Comparison of ENCODE assay signal across 25 cellular contexts in genomic region chr11:64100782-64101358, GRCh38.
DNase-seq lines count a peak whose midpoint lies in the region; ATAC-seq and TF ChIP-seq lines count a peak whose summit lies in the region.
"Had no signal": no experiment of that assay in that cellular context is flagged by ENCODE, and none has a peak within 500 bp of the region (broad histone marks: within the 10 kb centered on the region; RNA-seq: fewer than 3 reads in every experiment).

No MANE protein-coding gene starts in this region.

- H3F3A ChIP-seq in neural progenitor cell (ENCODE audit: low read depth): peaks cover 2% of the 10 kb centered on the region

- no peak overlapping the region for H3K4me3 Mint-ChIP-seq in activated CD4-positive, alpha-beta T cell treated with anti-CD3 and anti-CD28 coated beads, Interleukin-2, amount 10 ng/mL, durations not matched to agents 24 days and 14 days
- H3K4me3 Mint-ChIP-seq in neural progenitor cell: peak overlapping the region; percentile 34
- H3K4me3 Mint-ChIP-seq: activated CD8-positive, alpha-beta T cell treated with anti-CD3 and anti-CD28 coated beads, Interleukin-2, amount 10 ng/mL, durations not matched to agents 7 days and 5 days; activated naive CD4-positive, alpha-beta T cell treated with anti-CD3 and anti-CD28 coated beads, Interleukin-2, amount 50 U/mL, for 24 hours; CD8-positive, alpha-beta T cell; H9; naive thymus-derived CD4-positive, alpha-beta T cell; stimulated activated naive B cell treated with anti-CD40 and anti-IgM and Interleukin-4, amounts not matched to agents 10 μg/mL and 1 μg/mL and 100 μg/mL, for 72 hours; T-helper 17 cell had no signal

- H3K9ac ChIP-seq in neural progenitor cell: no peak overlapping the region

- H3K27me3 ChIP-seq in dorsolateral prefrontal cortex (no peaks in the 10 kb centered on the region), neural progenitor cell (peaks cover 19% of the 10 kb centered on the region), vagina (no peaks in the 10 kb centered on the region), upper lobe of left lung (no peaks in the 10 kb centered on the region)
- H3K27me3 ChIP-seq: ascending aorta, gastroesophageal sphincter, MG63, suprapubic skin had no signal

- TF ChIP-seq EP300 in upper lobe of left lung (IDR thresholded peaks at IDR 0.05): no peak

- H3K4me1 ChIP-seq in neural progenitor cell (peaks cover 34% of the 10 kb centered on the region), vagina (peaks cover 29% of the 10 kb centered on the region), upper lobe of left lung (peaks cover 6 to 15% (median 11%) of the 10 kb centered on the region in 4 donors)
- H3K4me1 ChIP-seq: ascending aorta had no signal

- no peaks in the 10 kb centered on the region for H4K20me1 ChIP-seq in neural progenitor cell (ENCODE audit: low read depth)

- H2AFZ ChIP-seq in neural progenitor cell (replicated peaks): no peak overlapping the region

- ATAC-seq in GM19023 (IDR thresholded peaks at IDR 0.05; ENCODE audit: unreplicated experiment) (no peak), upper lobe of left lung (ENCODE audit: low FRiP score in 2 of 2) (no peak)
- ATAC-seq: activated CD8-positive, alpha-beta T cell treated with anti-CD3 and anti-CD28 coated beads, Interleukin-2, amount 10 ng/mL, durations not matched to agents 7 days and 5 days; CD8-positive, alpha-beta T cell; gastroesophageal sphincter; naive thymus-derived CD4-positive, alpha-beta T cell; T-helper 17 cell had no signal

- H3K27ac ChIP-seq in dorsolateral prefrontal cortex (peak overlapping the region in 58 of 59 donors; percentile 32 to 99 (median 88)), neural progenitor cell (no peak overlapping the region), vagina (peak overlapping the region; percentile 62), upper lobe of left lung (no peak overlapping the region)
- H3K27ac ChIP-seq: ascending aorta, suprapubic skin had no signal

- H3K27me3 Mint-ChIP-seq in activated CD4-positive, alpha-beta T cell treated with anti-CD3 and anti-CD28 coated beads, Interleukin-2, amount 10 ng/mL, durations not matched to agents 24 days and 14 days: no peaks in the 10 kb centered on the region
- peaks cover 16% of the 10 kb centered on the region for H3K27me3 Mint-ChIP-seq in neural progenitor cell (ENCODE audit: insufficient read depth, low read depth)
- H3K27me3 Mint-ChIP-seq: activated naive CD4-positive, alpha-beta T cell treated with anti-CD3 and anti-CD28 coated beads, Interleukin-2, amount 50 U/mL, for 24 hours; naive thymus-derived CD4-positive, alpha-beta T cell; stimulated activated naive B cell treated with anti-CD40 and anti-IgM and Interleukin-4, amounts not matched to agents 10 μg/mL and 1 μg/mL and 100 μg/mL, for 72 hours; T-helper 17 cell had no signal

- peak overlapping the region; percentile 36 for H3K27ac Mint-ChIP-seq in activated CD4-positive, alpha-beta T cell treated with anti-CD3 and anti-CD28 coated beads, Interleukin-2, amount 10 ng/mL, durations not matched to agents 24 days and 14 days
- no peak overlapping the region for H3K27ac Mint-ChIP-seq in neural progenitor cell
- H3K27ac Mint-ChIP-seq: activated CD8-positive, alpha-beta T cell treated with anti-CD3 and anti-CD28 coated beads, Interleukin-2, amount 10 ng/mL, durations not matched to agents 7 days and 5 days; activated naive CD4-positive, alpha-beta T cell treated with anti-CD3 and anti-CD28 coated beads, Interleukin-2, amount 50 U/mL, for 24 hours; activated T-helper 2 cell treated with anti-CD3 and anti-CD28 coated beads, Interferon-gamma antibody, Interleukin-2, Interleukin-4, amounts not matched to agents 10 μg/mL and 5 μg/mL and 100 μg/mL, durations not matched to agents 14 hours and 24 hours and 36 hours; CD8-positive, alpha-beta T cell; H9; naive thymus-derived CD4-positive, alpha-beta T cell; stimulated activated naive B cell treated with anti-CD40 and anti-IgM and Interleukin-4, amounts not matched to agents 10 μg/mL and 1 μg/mL and 100 μg/mL, for 72 hours; T-helper 17 cell had no signal

- H3K9me3 Mint-ChIP-seq in activated CD4-positive, alpha-beta T cell treated with anti-CD3 and anti-CD28 coated beads, Interleukin-2, amount 10 ng/mL, durations not matched to agents 24 days and 14 days: no peaks in the 10 kb centered on the region
- no peaks in the 10 kb centered on the region for H3K9me3 Mint-ChIP-seq in neural progenitor cell
- H3K9me3 Mint-ChIP-seq: activated naive CD4-positive, alpha-beta T cell treated with anti-CD3 and anti-CD28 coated beads, Interleukin-2, amount 50 U/mL, for 24 hours; activated T-helper 2 cell treated with anti-CD3 and anti-CD28 coated beads, Interferon-gamma antibody, Interleukin-2, Interleukin-4, amounts not matched to agents 10 μg/mL and 5 μg/mL and 100 μg/mL, durations not matched to agents 14 hours and 24 hours and 36 hours; CD8-positive, alpha-beta T cell; H9; naive thymus-derived CD4-positive, alpha-beta T cell had no signal

- H3K4me2 ChIP-seq in neural progenitor cell: no peak overlapping the region

- H3K4me3 ChIP-seq in dorsolateral prefrontal cortex: peak overlapping the region in 13 of 59 donors; percentile 3 to 32 (median 12)
- no peak overlapping the region for H3K4me3 ChIP-seq in neural progenitor cell
- no peak overlapping the region for H3K4me3 ChIP-seq in vagina
- H3K4me3 ChIP-seq in upper lobe of left lung: no peak overlapping the region
- H3K4me3 ChIP-seq: ascending aorta, gastroesophageal sphincter, MG63, suprapubic skin had no signal

- WGBS in upper lobe of left lung, 2 donors: 91 to 93% methylated on average over 7 of the region's 7 CpGs

- no peak for TF ChIP-seq CTCF in dorsolateral prefrontal cortex (IDR thresholded peaks at IDR 0.05 in 54 of 56, conservative IDR thresholded peaks at IDR 0.05 in 2 of 56; ENCODE audit: low read depth in 1 of 56, partially characterized antibody in 56 of 56)
- no peak for TF ChIP-seq CTCF in neural progenitor cell (IDR thresholded peaks at IDR 0.05)
- TF ChIP-seq CTCF in vagina (IDR thresholded peaks at IDR 0.05): no peak
- TF ChIP-seq CTCF in upper lobe of left lung (IDR thresholded peaks at IDR 0.05): no peak

- intact Hi-C loops in activated CD4-positive, alpha-beta T cell treated with anti-CD3 and anti-CD28 coated beads, Interleukin-2, amount 10 ng/mL, durations not matched to agents 24 days and 14 days (cut with micrococcal nuclease): no loop called here
- intact Hi-C loops in dorsolateral prefrontal cortex (cut with DNase I): loop anchor here (2.0 to 5.0 kb wide), 2 partner anchors 46 to 52 kb away; no protein-coding TSS in a partner anchor
- intact Hi-C loops in vagina (cut with DNase I): no loop called here

- no peaks in the 10 kb centered on the region for H3K36me3 ChIP-seq in neural progenitor cell
- H3K36me3 ChIP-seq in vagina: no peaks in the 10 kb centered on the region
- no peaks in the 10 kb centered on the region for H3K36me3 ChIP-seq in upper lobe of left lung
- H3K36me3 ChIP-seq: ascending aorta, gastroesophageal sphincter, MG63, suprapubic skin had no signal

- H3K79me2 ChIP-seq in neural progenitor cell (ENCODE audit: low read depth): no peaks in the 10 kb centered on the region

- H3K4me1 Mint-ChIP-seq in activated CD4-positive, alpha-beta T cell treated with anti-CD3 and anti-CD28 coated beads, Interleukin-2, amount 10 ng/mL, durations not matched to agents 24 days and 14 days: no peaks in the 10 kb centered on the region
- H3K4me1 Mint-ChIP-seq in neural progenitor cell: peaks cover 54% of the 10 kb centered on the region
- H3K4me1 Mint-ChIP-seq: activated naive CD4-positive, alpha-beta T cell treated with anti-CD3 and anti-CD28 coated beads, Interleukin-2, amount 50 U/mL, for 24 hours had no signal

- no peaks in the 10 kb centered on the region for H3K36me3 Mint-ChIP-seq in activated CD4-positive, alpha-beta T cell treated with anti-CD3 and anti-CD28 coated beads, Interleukin-2, amount 10 ng/mL, durations not matched to agents 24 days and 14 days (ENCODE audit: low read depth)
- H3K36me3 Mint-ChIP-seq in neural progenitor cell: peaks cover 3% of the 10 kb centered on the region
- H3K36me3 Mint-ChIP-seq: activated naive CD4-positive, alpha-beta T cell treated with anti-CD3 and anti-CD28 coated beads, Interleukin-2, amount 50 U/mL, for 24 hours; CD8-positive, alpha-beta T cell; naive thymus-derived CD4-positive, alpha-beta T cell; stimulated activated naive B cell treated with anti-CD40 and anti-IgM and Interleukin-4, amounts not matched to agents 10 μg/mL and 1 μg/mL and 100 μg/mL, for 72 hours had no signal

- DNase-seq in activated CD4-positive, alpha-beta T cell treated with anti-CD3 and anti-CD28 coated beads, Interleukin-2, amount 10 ng/mL, durations not matched to agents 24 days and 14 days: no peak
- no peak for DNase-seq in activated CD4-positive, alpha-beta T cell treated with anti-CD3 and anti-CD28 coated beads for 48 hours
- no peak for DNase-seq in dorsolateral prefrontal cortex
- no peak for DNase-seq in neural progenitor cell (ENCODE audit: low spot score)
- no peak for DNase-seq in vagina (ENCODE audit: extremely low spot score in 2 of 2)
- DNase-seq in NCI-H1092 treated with DMSO at 0.1 percent for 48 hours (lab: John Stamatoyannopoulos, UW): no peak
- no peak for DNase-seq in upper lobe of left lung
- DNase-seq: activated CD4-positive, CD25-positive, alpha-beta regulatory T cell treated with anti-CD3 and anti-CD28 coated beads, Interleukin-2, amount 50 U/mL, for 72 hours; activated CD8-positive, alpha-beta T cell treated with anti-CD3 and anti-CD28 coated beads, Interleukin-2, amount 10 ng/mL, durations not matched to agents 7 days and 5 days; AML-193; CD8-positive, alpha-beta T cell; central memory CD4-positive, alpha-beta T cell; dermis blood vessel endothelial cell; MG63; naive thymus-derived CD4-positive, alpha-beta T cell; NCI-H2029 treated with DMSO at 0.1 percent for 48 hours; stimulated activated naive B cell treated with anti-CD40 and anti-IgM and Interleukin-4, amounts not matched to agents 10 μg/mL and 1 μg/mL and 100 μg/mL, for 72 hours; T-helper 17 cell had no signal

- TF ChIP-seq POLR2A in vagina (IDR thresholded peaks at IDR 0.05) (no peak), upper lobe of left lung (IDR thresholded peaks at IDR 0.05) (no peak)

- H3K9me3 ChIP-seq in neural progenitor cell (ENCODE audit: low read depth) (no peaks in the 10 kb centered on the region), vagina (no peaks in the 10 kb centered on the region), upper lobe of left lung (no peaks in the 10 kb centered on the region)
- H3K9me3 ChIP-seq: ascending aorta, gastroesophageal sphincter, MG63, suprapubic skin had no signal

Comparison
In these comparisons a context has a peak if more than half of its experiments do, and no peak if none do; other contexts are left out.
1. H3K27ac ChIP-seq: peak in dorsolateral prefrontal cortex (58 of 59) and vagina (single experiment); none in neural progenitor cell (single experiment) and upper lobe of left lung (0 of 4).
2. intact Hi-C loops: an anchor here in dorsolateral prefrontal cortex (2.0 to 5.0 kb wide); none called in activated CD4-positive, alpha-beta T cell treated with anti-CD3 and anti-CD28 coated beads, Interleukin-2, amount 10 ng/mL, durations not matched to agents 24 days and 14 days and vagina.